1 cellular context compared by ENCODE assay signal in genomic region chr16:2971985-2972784, GRCh38.
TF ChIP-seq lines count a peak whose summit lies in the region.

No MANE protein-coding gene starts in this region.

TF ChIP-seq in HEK293, 187 proteins besides CTCF, POLR2A, EP300 and RAD21 (continued from another document and continues in another):
- TF ChIP-seq ZNF473 (tag by site-specific recombination; IDR thresholded peaks at IDR 0.05) (no peak), ZNF549 (tag by site-specific recombination; IDR thresholded peaks at IDR 0.05) (no peak), ZNF433 (tag by site-specific recombination; IDR thresholded peaks at IDR 0.05; ENCODE audit: low read depth) (no peak), OSR2 (tag by site-specific recombination; IDR thresholded peaks at IDR 0.05) (no peak), ZIC2 (tag by site-specific recombination; IDR thresholded peaks at IDR 0.05) (peak; percentile 81), ZNF341 (tag by site-specific recombination; IDR thresholded peaks at IDR 0.05; ENCODE audit: low read depth) (no peak), ZNF211 (tag by site-specific recombination; IDR thresholded peaks at IDR 0.05; ENCODE audit: low read depth) (no peak), ZSCAN30 (tag by site-specific recombination; IDR thresholded peaks at IDR 0.05) (0 out of 2 replicates have a peak, but pooled peaks have one; percentile 21), TSHZ1 (tag by site-specific recombination; IDR thresholded peaks at IDR 0.05; ENCODE audit: borderline replicate concordance) (no peak), KLF9 (tag by site-specific recombination; IDR thresholded peaks at IDR 0.05; ENCODE audit: low read depth) (peak; percentile 66), PRDM2 (tag by site-specific recombination; IDR thresholded peaks at IDR 0.05; ENCODE audit: borderline replicate concordance) (no peak), ZNF292 (tag by site-specific recombination; IDR thresholded peaks at IDR 0.05; ENCODE audit: borderline replicate concordance, low read depth) (no peak), ZFP3 (tag by site-specific recombination; IDR thresholded peaks at IDR 0.05; ENCODE audit: low read depth) (no peak), ZNF670 (tag by site-specific recombination; IDR thresholded peaks at IDR 0.05; ENCODE audit: low read depth) (no peak), ZFP37 (tag by site-specific recombination; IDR thresholded peaks at IDR 0.05) (no peak), BCL11B (tag by site-specific recombination; IDR thresholded peaks at IDR 0.05; ENCODE audit: low read depth) (peak; percentile 73), EGR2 (tag by site-specific recombination; IDR thresholded peaks at IDR 0.05; ENCODE audit: low read depth) (0 out of 2 replicates have a peak, but pooled peaks have one; percentile 14), ZNF792 (tag by site-specific recombination; IDR thresholded peaks at IDR 0.05) (no peak), YY1 (tag by site-specific recombination; IDR thresholded peaks at IDR 0.05) (no peak), ZBTB8A (tag by site-specific recombination; IDR thresholded peaks at IDR 0.05) (peak; percentile 72; the same call in 1 of the 2 replicates), ELK4 (IDR thresholded peaks at IDR 0.05; ENCODE audit: borderline replicate concordance, low read depth, low read length) (no peak), ZNF514 (tag by site-specific recombination; IDR thresholded peaks at IDR 0.05) (no peak), ZNF184 (tag by site-specific recombination; IDR thresholded peaks at IDR 0.05) (no peak), IKZF3 (tag by site-specific recombination; IDR thresholded peaks at IDR 0.05) (peak; percentile 17; the same call in 1 of the 2 replicates), HIC1 (tag by site-specific recombination; IDR thresholded peaks at IDR 0.05) (peak; percentile 79), ZNF585B (tag by site-specific recombination; IDR thresholded peaks at IDR 0.05) (no peak), ZNF521 (tag by site-specific recombination; IDR thresholded peaks at IDR 0.05) (no peak), ZNF324 (tag by site-specific recombination; IDR thresholded peaks at IDR 0.05) (no peak), ZNF354C (tag by site-specific recombination; IDR thresholded peaks at IDR 0.05; ENCODE audit: borderline replicate concordance, low read depth) (no peak), ZNF654 (tag by site-specific recombination; IDR thresholded peaks at IDR 0.05; ENCODE audit: low read depth) (no peak), ZNF843 (tag by site-specific recombination; IDR thresholded peaks at IDR 0.05) (no peak), ZNF280C (tag by site-specific recombination; IDR thresholded peaks at IDR 0.05) (no peak), HOXC10 (CRISPR knock-in tag; IDR thresholded peaks at IDR 0.05) (no peak), SCRT2 (tag by site-specific recombination; IDR thresholded peaks at IDR 0.05) (no peak), ZBTB44 (tag by site-specific recombination; IDR thresholded peaks at IDR 0.05) (no peak), SP7 (tag by site-specific recombination; IDR thresholded peaks at IDR 0.05) (peak; percentile 7; the same call in 1 of the 2 replicates), ZNF366 (tag by site-specific recombination; conservative IDR thresholded peaks at IDR 0.05) (peak; percentile 33; the same call in 1 of the 2 replicates), REST (tag by site-specific recombination; IDR thresholded peaks at IDR 0.05) (no peak)
